In the genomic region with DNA sequence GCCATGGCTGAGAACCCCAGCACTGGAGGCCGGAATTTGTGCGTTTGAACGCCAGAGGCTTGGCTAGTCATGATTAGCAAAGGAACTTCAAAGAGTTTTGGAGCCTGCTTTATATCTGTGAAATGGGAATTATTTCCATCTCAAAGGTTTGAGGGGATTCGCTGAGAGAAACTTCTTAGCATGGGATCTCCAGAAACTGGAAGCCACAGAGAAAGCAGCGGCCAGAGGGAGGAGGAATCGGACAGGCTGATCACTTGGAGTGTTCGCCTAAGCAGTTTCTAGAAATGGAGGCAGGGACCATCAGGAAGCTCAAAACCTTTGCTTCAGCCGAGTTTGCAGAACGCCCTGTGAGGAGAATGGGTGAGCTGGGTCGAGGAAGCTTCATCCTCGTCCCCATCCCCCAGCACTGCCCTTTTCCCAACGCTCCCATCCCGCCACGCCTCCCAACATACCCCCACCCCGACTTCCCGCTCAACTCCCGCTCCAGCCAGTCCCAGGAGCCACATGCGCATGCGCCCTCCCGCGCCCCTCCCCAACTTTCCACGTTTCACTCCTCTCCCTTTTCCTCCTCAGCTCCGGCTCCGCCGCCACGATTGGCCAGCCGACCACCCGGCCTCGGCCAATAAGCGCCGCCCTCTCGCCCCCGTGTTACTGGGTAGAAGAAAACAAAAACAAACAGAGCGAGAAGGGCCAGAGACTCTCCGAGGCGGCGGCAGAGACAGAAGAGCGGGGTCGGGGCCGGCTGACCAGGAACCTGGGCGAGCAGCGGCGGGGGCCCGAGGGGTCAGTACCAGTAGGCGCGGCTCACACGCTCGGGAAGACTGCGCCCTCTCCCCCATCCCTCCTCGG, we compare ENCODE assay signal across 8 cellular contexts. TPM values are rescaled to one million over a fixed set of nuclear protein-coding genes. Genes with fewer than 3 reads are reported as not detected.
DNase-seq lines count a peak whose midpoint lies in the region; ATAC-seq, FAIRE-seq and TF ChIP-seq lines count a peak whose summit lies in the region.

PDCD4 (plus strand) TSS at position 693 of the 849 bp plus-strand sequence. CDS start 4,100 bp downstream, outside the sequence.

- DNase-seq in NCI-H748 treated with DMSO at 0.1 percent for 48 hours (lab: John Stamatoyannopoulos, UW) = peak; percentile 82
- DNase-seq in activated CD4-positive, alpha-beta T cell treated with anti-CD3 and anti-CD28 coated beads, Interleukin-2, amount 50 U/mL, for 48 hours = peak; percentile 98 to 99
- DNase-seq in dermis blood vessel endothelial cell = peak; percentile 99
- DNase-seq in HepG2 (ENCODE audit: low spot score) = peak; percentile 94
- peak; percentile 94 for DNase-seq in stimulated activated CD4-positive, alpha-beta T cell treated with anti-CD3 and anti-CD28 coated beads, Interleukin-4, amount 100 ng/mL, for 1 hour

- peak within 1 kb of the TSS; percentile 70 to 91 (median 74) for H3K4me3 ChIP-seq in BLaER1 treated with 17β-estradiol and CSF1 and Interleukin-3, amounts not matched to agents 10 nM and 100 nM
- H3K4me3 ChIP-seq in HepG2 (replicated peaks in 1 of 3; ENCODE audit: insufficient read depth in 1 of 3, low read depth in 2 of 3, low read length in 3 of 3) = peak within 1 kb of the TSS; percentile 72 to 82 (median 76)

- peak within 1 kb of the TSS; percentile 79 for H2AFZ ChIP-seq in HepG2 (ENCODE audit: low read length)

- ATAC-seq in GM19372 (IDR thresholded peaks at IDR 0.05; ENCODE audit: low read depth, unreplicated experiment) = peak; percentile 74
- ATAC-seq in HG03558 (IDR thresholded peaks at IDR 0.05; ENCODE audit: extremely low read depth, unreplicated experiment) = peak; percentile 39
- ATAC-seq in HepG2 = peak; percentile 93

- peak within 1 kb of the TSS; percentile 90 to 97 (median 95) for H3K9ac ChIP-seq in BLaER1 treated with 17β-estradiol and CSF1 and Interleukin-3, amounts not matched to agents 10 nM and 100 nM
- H3K9ac ChIP-seq in HepG2 (ENCODE audit: insufficient read depth, low read depth, low read length) = peak within 1 kb of the TSS; percentile 78

- H3K4me2 ChIP-seq in BLaER1 treated with 17β-estradiol and CSF1 and Interleukin-3, amounts not matched to agents 10 nM and 100 nM = peak within 1 kb of the TSS; percentile 81 to 95 (median 86)
- peak within 1 kb of the TSS; percentile 87 for H3K4me2 ChIP-seq in HepG2 (ENCODE audit: low read depth, low read length)

- 14% methylated on average over 40 of the region's 50 CpGs for WGBS in HepG2 (ENCODE audit: low lambda C conversion rate)

- peaks cover 4 to 12% (median 7%) of the 10 kb centered on the region in 11 experiments; a peak in 13 of 22 replicates for H3K36me3 ChIP-seq in BLaER1 treated with 17β-estradiol and CSF1 and Interleukin-3, amounts not matched to agents 10 nM and 100 nM
- H3K36me3 ChIP-seq in HepG2 (replicated peaks in 1 of 2; ENCODE audit: control insufficient read depth in 1 of 2, insufficient read depth in 2 of 2, low read length in 2 of 2) = peaks cover 2 to 5% of the 10 kb centered on the region in 2 experiments; a peak in 2 of 5 replicates

- no peaks in the 10 kb centered on the region for H3K27me3 ChIP-seq in BLaER1 treated with 17β-estradiol and CSF1 and Interleukin-3, amounts not matched to agents 10 nM and 100 nM
- H3K27me3 ChIP-seq in HepG2 (ENCODE audit: control insufficient read depth in 1 of 2, insufficient read depth in 2 of 2, low read length in 2 of 2) = no peaks in the 10 kb centered on the region

- peak; percentile 70 to 80 for TF ChIP-seq POLR2A in HepG2 (IDR thresholded peaks at IDR 0.05; ENCODE audit: insufficient read depth in 1 of 2, low read depth in 2 of 2, low read length in 2 of 2)

- H3K9me3 ChIP-seq in BLaER1 treated with 17β-estradiol and CSF1 and Interleukin-3, amounts not matched to agents 10 nM and 100 nM (replicated peaks in 1 of 11) = no peaks in the 10 kb centered on the region
- no peaks in the 10 kb centered on the region for H3K9me3 ChIP-seq in HepG2 (ENCODE audit: low read length)

- CTCF ChIA-PET in HepG2 (lab: Yijun Ruan, JAX; ENCODE audit: low intra/inter-chr PET ratio, low total read pairs) = no interaction called here

- TF ChIP-seq EP300 in HepG2 (IDR thresholded peaks at IDR 0.05; ENCODE audit: low read depth in 2 of 2, low read length in 2 of 2) (peak in 1 of 2 experiments; percentile 75; a peak in 2 of 4 replicates), HepG2 (CRISPR knock-in tag; IDR thresholded peaks at IDR 0.05; ENCODE audit: borderline replicate concordance) (no peak; the same call in 1 of the 2 replicates)

- peak; percentile 92 for FAIRE-seq in HepG2 (lab: Jason Lieb, UNC)

- peaks cover 30% of the 10 kb centered on the region for H3K79me2 ChIP-seq in HepG2 (ENCODE audit: insufficient read depth, low read length)

- peaks cover 50 to 75% (median 60%) of the 10 kb centered on the region in 10 experiments for H3K4me1 ChIP-seq in BLaER1 treated with 17β-estradiol and CSF1 and Interleukin-3, amounts not matched to agents 10 nM and 100 nM
- peaks cover 45% of the 10 kb centered on the region for H3K4me1 ChIP-seq in HepG2 (ENCODE audit: insufficient read depth, low read length)

- in situ Hi-C loops in HepG2 (cut with HindIII; ENCODE audit: extremely low pct_ligation_motif_present, low pct_unique_long_range_greater_than_20kb) = no loop called here

- no peak for TF ChIP-seq RAD21 in HepG2 (CRISPR knock-in tag; IDR thresholded peaks at IDR 0.05)

- H3K27ac ChIP-seq in BLaER1 treated with 17β-estradiol and CSF1 and Interleukin-3, amounts not matched to agents 10 nM and 100 nM = peak within 1 kb of the TSS; percentile 69 to 98 (median 95)
- peak within 1 kb of the TSS; percentile 92 for H3K27ac ChIP-seq in HepG2 (ENCODE audit: extremely low read length, insufficient read depth, low read length)

- BruUV-seq in HepG2 (replicated peaks; lab: Mats Ljungman, UMichigan) = TSS peak; percentile 91

- POLR2A ChIA-PET in HepG2 (lab: Yijun Ruan, JAX) = interaction anchor here (0.6 to 1.3 kb wide), 23 partner anchors 10 to 864 kb away, joined by 3 to 53 read pairs (median 4); partner anchors contain the start of genes ADD3, BBIP1 and SHOC2

- intact Hi-C loops in HepG2 (cut with micrococcal nuclease; ENCODE audit: unreplicated experiment) = loop anchor here (5.0 kb wide), 3 partner anchors 39 to 124 kb away; no protein-coding TSS in a partner anchor

- TF ChIP-seq CTCF in HepG2 (CRISPR knock-in tag; IDR thresholded peaks at IDR 0.05) = no peak

- H4K20me1 ChIP-seq in BLaER1 treated with 17β-estradiol and CSF1 and Interleukin-3, amounts not matched to agents 10 nM and 100 nM = peaks cover 0 to 38% (median 0%) of the 10 kb centered on the region in 11 experiments; a peak in 7 of 22 replicates
- H4K20me1 ChIP-seq in HepG2 (ENCODE audit: insufficient read depth, low read length) = peaks cover 6% of the 10 kb centered on the region; the same call in 1 of the 2 replicates

TF ChIP-seq in HepG2, 621 proteins besides CTCF, POLR2A, EP300 and RAD21 (continues in another document):
- TF ChIP-seq, protein P1, sequence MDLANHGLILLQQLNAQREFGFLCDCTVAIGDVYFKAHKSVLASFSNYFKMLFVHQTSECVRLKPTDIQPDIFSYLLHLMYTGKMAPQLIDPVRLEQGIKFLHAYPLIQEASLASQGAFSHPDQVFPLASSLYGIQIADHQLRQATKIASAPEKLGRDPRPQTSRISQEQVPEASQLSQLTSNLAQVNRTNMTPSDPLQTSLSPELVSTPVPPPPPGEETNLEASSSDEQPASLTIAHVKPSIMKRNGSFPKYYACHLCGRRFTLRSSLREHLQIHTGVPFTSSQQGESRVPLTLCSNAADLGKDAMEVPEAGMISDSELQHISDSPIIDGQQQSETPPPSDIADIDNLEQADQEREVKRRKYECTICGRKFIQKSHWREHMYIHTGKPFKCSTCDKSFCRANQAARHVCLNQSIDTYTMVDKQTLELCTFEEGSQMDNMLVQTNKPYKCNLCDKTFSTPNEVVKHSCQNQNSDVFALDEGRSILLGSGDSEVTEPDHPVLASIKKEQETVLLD (CRISPR knock-in tag; IDR thresholded peaks at IDR 0.05; ENCODE audit: low read depth) = peak; percentile 45; the same call in 1 of the 2 replicates
- TF ChIP-seq ZSCAN20 (CRISPR knock-in tag; IDR thresholded peaks at IDR 0.05; ENCODE audit: borderline replicate concordance) (0 out of 2 replicates have a peak, but pooled peaks have one; percentile 12), ZNF720 (CRISPR knock-in tag; IDR thresholded peaks at IDR 0.05) (no peak), ZC3H4 (CRISPR knock-in tag; IDR thresholded peaks at IDR 0.05; ENCODE audit: borderline replicate concordance) (0 out of 2 replicates have a peak, but pooled peaks have one; percentile 45), KDM6A (CRISPR knock-in tag; IDR thresholded peaks at IDR 0.05; ENCODE audit: low read depth) (no peak), ZNF747 (CRISPR knock-in tag; IDR thresholded peaks at IDR 0.05; ENCODE audit: borderline replicate concordance) (peak; percentile 51; the same call in 1 of the 2 replicates), HNRNPLL (IDR thresholded peaks at IDR 0.05; ENCODE audit: low read depth, low read length, poor library complexity, severe bottlenecking) (no peak), HDAC2 (CRISPR knock-in tag; IDR thresholded peaks at IDR 0.05) (no peak)

RNA-seq across cellular contexts. Expression of gene PDCD4, which starts in this region (rescaled TPM):
- total RNA-seq in dermis blood vessel endothelial cell = 171 and 200 TPM in 2 replicates
- 56.2 and 92.8 TPM in 2 replicates for total RNA-seq in HepG2 (2016; rRNA removed; fragmentation: Illumina TruSeq; extraction: Trizol)
- 16.2 and 22.3 TPM in 2 replicates for total RNA-seq in HepG2 (2016; cell fraction: cytosol; rRNA removed; fragmentation: Illumina TruSeq; extraction: Trizol; ENCODE audit: low read depth)
- 63.2 and 84.9 TPM in 2 replicates for total RNA-seq in HepG2 (2016; cell fraction: insoluble cytoplasmic fraction; rRNA removed; fragmentation: Illumina TruSeq; extraction: Trizol)
- total RNA-seq in HepG2 (2016; cell fraction: membrane; rRNA removed; fragmentation: Illumina TruSeq; extraction: Trizol) = 12.3 and 13.7 TPM in 2 replicates
- total RNA-seq in HepG2 (2016; cell fraction: nucleus; rRNA removed; fragmentation: Illumina TruSeq; extraction: Trizol) = 30.6 and 42.1 TPM in 2 replicates
- polyA plus RNA-seq in HepG2 (2011; rRNA removed) = 22.4 and 22.8 TPM in 2 replicates
- polyA plus RNA-seq in HepG2 (2011; cell fraction: cytosol; rRNA removed) = 7.6 and 12.9 TPM in 2 replicates
- 8.4 and 13.8 TPM in 2 replicates for polyA plus RNA-seq in HepG2 (2011; cell fraction: nucleus; rRNA removed)
- polyA plus RNA-seq in HepG2 (2012) = 50.1 and 77.6 TPM in 2 replicates
- polyA plus RNA-seq in HepG2 (2016; cell fraction: cytosol; fragmentation: Illumina TruSeq; extraction: Trizol; ENCODE audit: low read depth) = 2.7 and 4.0 TPM in 2 replicates
- 112 and 113 TPM in 2 replicates for polyA plus RNA-seq in HepG2 (2016; cell fraction: insoluble cytoplasmic fraction; fragmentation: Illumina TruSeq; extraction: Trizol; ENCODE audit: low read depth)
- 9.3 and 9.7 TPM in 2 replicates for polyA plus RNA-seq in HepG2 (2016; cell fraction: membrane; fragmentation: Illumina TruSeq; extraction: Trizol; ENCODE audit: low read depth)
- 58.0 and 60.5 TPM in 2 replicates for polyA plus RNA-seq in HepG2 (2016; cell fraction: nucleus; fragmentation: Illumina TruSeq; extraction: Trizol; ENCODE audit: insufficient read depth, low read depth)
- 3.8 and 12.7 TPM in 2 replicates for polyA minus RNA-seq in HepG2 (2011; rRNA and poly(A)+ RNA removed; ENCODE audit: low replicate concordance)
- polyA minus RNA-seq in HepG2 (2011; cell fraction: cytosol; rRNA and poly(A)+ RNA removed) = 19.9 and 36.2 TPM in 2 replicates
- 50.6 and 51.0 TPM in 2 replicates for polyA minus RNA-seq in HepG2 (2011; cell fraction: nucleus; rRNA and poly(A)+ RNA removed)

Comparison
In these comparisons a context has a peak if more than half of its experiments do, and no peak if none do; other contexts are left out.
1. Peak in every context shown above with its lines: DNase-seq, ATAC-seq, H3K4me3 ChIP-seq and H3K27ac ChIP-seq.
2. ATAC-seq: peak in every context shown above with its lines; median percentile 93 in HepG2; 74 in GM19372; 39 in HG03558.